In genomic region chr19:1254081-1254527, GRCh38 we compare ENCODE assay signal across 1 cellular context.
TF ChIP-seq lines count a peak whose summit lies in the region.

No MANE protein-coding gene starts in this region.

TF ChIP-seq in K562, 482 proteins besides CTCF, POLR2A, EP300 and RAD21:
- TF ChIP-seq GATA2 (CRISPR knock-in tag; IDR thresholded peaks at IDR 0.05), result no peak
- TF ChIP-seq POLR2G (IDR thresholded peaks at IDR 0.05; ENCODE audit: low read depth, low read length), result peak; percentile 45; the same call in 1 of the 2 replicates
- peak; percentile 95 for TF ChIP-seq ZBTB33 (CRISPR knock-in tag; IDR thresholded peaks at IDR 0.05)
- peak; percentile 27 for TF ChIP-seq PRPF4 (IDR thresholded peaks at IDR 0.05; ENCODE audit: insufficient read depth, low read depth, low read length, poor library complexity, severe bottlenecking)
- peak; percentile 3; the same call in 1 of the 2 replicates for TF ChIP-seq GABPB1 (CRISPR knock-in tag; IDR thresholded peaks at IDR 0.05)
- TF ChIP-seq ZFX (CRISPR knock-in tag; IDR thresholded peaks at IDR 0.05), result no peak
- TF ChIP-seq RBFOX2 (IDR thresholded peaks at IDR 0.05; ENCODE audit: low read depth, low read length), result peak; percentile 24; the same call in 1 of the 2 replicates
- peak; percentile 43 for TF ChIP-seq RBM22 (IDR thresholded peaks at IDR 0.05; ENCODE audit: low read depth, low read length, poor library complexity, severe bottlenecking)
- no peak for TF ChIP-seq ATF4 (CRISPR knock-in tag; IDR thresholded peaks at IDR 0.05)
- TF ChIP-seq FIP1L1 (IDR thresholded peaks at IDR 0.05; ENCODE audit: low read depth, low read length, poor library complexity, severe bottlenecking), result peak; percentile 8
- no peak for TF ChIP-seq NFE2L1 (tag; IDR thresholded peaks at IDR 0.05; ENCODE audit: borderline replicate concordance, low read depth)
